ENCODE assay signal across 19 cellular contexts in genomic region chr10:75974080-75974479, GRCh38.
DNase-seq lines count a peak whose midpoint lies in the region; ATAC-seq, FAIRE-seq and TF ChIP-seq lines count a peak whose summit lies in the region.
"Had no signal": no experiment of that assay in that cellular context is flagged by ENCODE, and none has a peak within 500 bp of the region (broad histone marks: within the 10 kb centered on the region; RNA-seq: fewer than 3 reads in every experiment).

No MANE protein-coding gene starts in this region.

- peak; percentile 65 for ATAC-seq in RWPE2 (ENCODE audit: low read depth)
- ATAC-seq: CD8-positive, alpha-beta T cell had no signal

- no peak overlapping the region for H3K4me3 ChIP-seq in RWPE2 (ENCODE audit: severe bottlenecking)
- no peak overlapping the region for H3K4me3 ChIP-seq in epithelial cell of esophagus (ENCODE audit: low read length)
- H3K4me3 ChIP-seq: HAP-1 had no signal

- TF ChIP-seq CTCF in RWPE2 (IDR thresholded peaks at IDR 0.05; ENCODE audit: poor library complexity, severe bottlenecking) (no peak), epithelial cell of esophagus (IDR thresholded peaks at IDR 0.05; ENCODE audit: insufficient read depth, low read depth, low read length, missing control alignments) (no peak)

- FAIRE-seq in urothelium cell line (lab: Jason Lieb, UNC), result peak; percentile 44
- FAIRE-seq: D721Med, GM12892, GM19239, H1 had no signal

- H3K36me3 ChIP-seq in RWPE2 (ENCODE audit: low read depth), result no peaks in the 10 kb centered on the region
- H3K36me3 ChIP-seq: HAP-1 had no signal

- H3K27me3 ChIP-seq in RWPE2 (ENCODE audit: insufficient read depth, poor library complexity, severe bottlenecking), result no peaks in the 10 kb centered on the region

- no peaks in the 10 kb centered on the region for H3K4me1 ChIP-seq in RWPE2 (ENCODE audit: insufficient read depth, poor library complexity, severe bottlenecking)
- H3K4me1 ChIP-seq: HAP-1 had no signal

- H3K27ac ChIP-seq in RWPE2 (ENCODE audit: poor library complexity, severe bottlenecking), result no peak overlapping the region
- H3K27ac ChIP-seq: HL-60 had no signal

- DNase-seq in HT1080 (ENCODE audit: low read depth) (peak; percentile 35), RWPE2 (ENCODE audit: low spot score) (no peak), epithelial cell of esophagus (ENCODE audit: low read depth) (peak; percentile 64), urothelium cell line (ENCODE audit: low spot score) (peak; percentile 22), NCI-H524 treated with DMSO at 0.1 percent for 48 hours (lab: John Stamatoyannopoulos, UW) (no peak), KG1 (lab: John Stamatoyannopoulos, UW) (no peak), NCI-H2171 treated with DMSO at 0.1 percent for 48 hours (lab: John Stamatoyannopoulos, UW) (no peak)
- DNase-seq: CD8-positive, alpha-beta T cell; COR-L47; DMS153; DMS79 treated with DMSO at 0.1 percent for 48 hours; GDM1; IMR-90 had no signal

- H3K9me3 ChIP-seq in RWPE2 (ENCODE audit: severe bottlenecking), result no peaks in the 10 kb centered on the region
- H3K9me3 ChIP-seq: HAP-1 had no signal

Comparison
In these comparisons a context has a peak if more than half of its experiments do, and no peak if none do; other contexts are left out.
1. DNase-seq: peak in HT1080 (single experiment), epithelial cell of esophagus (single experiment) and urothelium cell line (single experiment); none in RWPE2 (single experiment), NCI-H524 treated with DMSO at 0.1 percent for 48 hours (single experiment), KG1 (single experiment) and NCI-H2171 treated with DMSO at 0.1 percent for 48 hours (single experiment).